In the genomic region with DNA sequence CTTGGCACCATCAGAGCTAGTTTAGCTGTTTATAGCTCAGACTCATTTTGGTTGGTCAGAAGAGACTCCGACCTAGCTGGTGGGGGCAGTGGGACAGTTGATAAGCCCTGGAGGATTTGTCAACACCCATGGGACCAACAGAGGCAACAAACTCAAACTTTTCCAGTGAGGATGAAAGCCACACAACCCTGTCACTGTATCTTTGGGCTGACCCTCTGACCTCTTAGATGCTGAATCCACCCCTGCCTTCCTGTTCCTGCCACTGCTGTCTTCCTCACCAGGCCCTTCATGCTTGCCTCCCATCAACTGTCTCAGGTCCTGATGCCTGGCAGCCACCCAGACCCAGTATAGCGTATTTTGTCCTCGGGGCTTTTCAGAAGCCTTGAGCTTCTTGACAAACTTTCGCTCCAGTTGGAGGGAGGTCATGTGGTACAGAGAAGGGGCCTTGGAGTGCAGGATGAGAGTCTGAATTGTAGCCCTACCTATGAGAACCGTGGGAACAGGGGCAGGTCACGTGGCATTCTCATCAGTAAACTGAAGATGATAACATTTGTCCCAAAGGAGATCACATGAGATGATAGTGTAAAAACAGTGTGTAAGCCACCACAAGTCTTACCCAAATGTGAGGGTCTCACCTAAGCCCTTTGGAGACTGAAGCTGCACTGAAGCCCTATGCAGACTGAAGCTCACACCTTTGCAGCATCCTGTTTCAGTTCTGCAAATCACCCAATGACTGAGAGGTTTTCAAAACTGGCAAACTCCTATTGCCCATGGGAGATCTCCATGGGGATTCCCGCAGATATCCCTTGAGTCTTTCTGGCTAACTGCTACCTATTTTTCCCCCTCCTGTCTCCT, we compare ENCODE assay signal across 1 cellular context.
TF ChIP-seq lines count a peak whose summit lies in the region.

No MANE protein-coding gene starts in this region.

TF ChIP-seq in WTC11, 78 proteins besides CTCF, POLR2A, EP300 and RAD21 (continued from another document):
- TF ChIP-seq, protein P1, sequence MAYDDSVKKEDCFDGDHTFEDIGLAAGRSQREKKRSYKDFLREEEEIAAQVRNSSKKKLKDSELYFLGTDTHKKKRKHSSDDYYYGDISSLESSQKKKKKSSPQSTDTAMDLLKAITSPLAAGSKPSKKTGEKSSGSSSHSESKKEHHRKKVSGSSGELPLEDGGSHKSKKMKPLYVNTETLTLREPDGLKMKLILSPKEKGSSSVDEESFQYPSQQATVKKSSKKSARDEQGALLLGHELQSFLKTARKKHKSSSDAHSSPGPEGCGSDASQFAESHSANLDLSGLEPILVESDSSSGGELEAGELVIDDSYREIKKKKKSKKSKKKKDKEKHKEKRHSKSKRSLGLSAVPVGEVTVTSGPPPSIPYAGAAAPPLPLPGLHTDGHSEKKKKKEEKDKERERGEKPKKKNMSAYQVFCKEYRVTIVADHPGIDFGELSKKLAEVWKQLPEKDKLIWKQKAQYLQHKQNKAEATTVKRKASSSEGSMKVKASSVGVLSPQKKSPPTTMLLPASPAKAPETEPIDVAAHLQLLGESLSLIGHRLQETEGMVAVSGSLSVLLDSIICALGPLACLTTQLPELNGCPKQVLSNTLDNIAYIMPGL (CRISPR knock-in tag; IDR thresholded peaks at IDR 0.05) = no peak
- TF ChIP-seq RORB (CRISPR knock-in tag; IDR thresholded peaks at IDR 0.05) (no peak), OVOL2 (CRISPR knock-in tag; IDR thresholded peaks at IDR 0.05; ENCODE audit: borderline replicate concordance) (no peak)
- TF ChIP-seq, protein P2, sequence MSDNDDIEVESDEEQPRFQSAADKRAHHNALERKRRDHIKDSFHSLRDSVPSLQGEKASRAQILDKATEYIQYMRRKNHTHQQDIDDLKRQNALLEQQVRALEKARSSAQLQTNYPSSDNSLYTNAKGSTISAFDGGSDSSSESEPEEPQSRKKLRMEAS (CRISPR knock-in tag; IDR thresholded peaks at IDR 0.05) = no peak
